ENCODE assay signal across 1 cellular context in genomic region chr9:91386765-91387164, GRCh38.
TF ChIP-seq lines count a peak whose summit lies in the region.

No MANE protein-coding gene starts in this region.

TF ChIP-seq in HCT116, 20 proteins besides CTCF, POLR2A, EP300 and RAD21 (continued from another document):
- TF ChIP-seq REST (IDR thresholded peaks at IDR 0.05; ENCODE audit: low read depth), result no peak
- no peak for TF ChIP-seq ZBTB33 (IDR thresholded peaks at IDR 0.05; ENCODE audit: extremely low read depth, insufficient replicate concordance, low read length)
- no peak for TF ChIP-seq YY1 (IDR thresholded peaks at IDR 0.05; ENCODE audit: extremely low read depth, insufficient replicate concordance, low read depth, low read length)
- TF ChIP-seq EZH2phosphoT487 (IDR thresholded peaks at IDR 0.05; ENCODE audit: borderline replicate concordance), result no peak
- TF ChIP-seq ZFX (IDR thresholded peaks at IDR 0.05), result no peak
- no peak for TF ChIP-seq ELF1 (IDR thresholded peaks at IDR 0.05; ENCODE audit: borderline replicate concordance, low read depth)
- TF ChIP-seq MAX (IDR thresholded peaks at IDR 0.05), result no peak
- no peak for TF ChIP-seq POLR2AphosphoS5 (IDR thresholded peaks at IDR 0.05; ENCODE audit: low read depth, low read length)
- no peak for TF ChIP-seq SIN3A (IDR thresholded peaks at IDR 0.05; ENCODE audit: low read depth)
- TF ChIP-seq EZH2 (IDR thresholded peaks at IDR 0.05), result no peak
- TF ChIP-seq JUND (IDR thresholded peaks at IDR 0.05), result no peak
